In genomic region chr11:84993386-84993785, GRCh38 we compare ENCODE assay signal across 11 cellular contexts.
DNase-seq lines count a peak whose midpoint lies in the region; ATAC-seq and TF ChIP-seq lines count a peak whose summit lies in the region.
"Had no signal": no experiment of that assay in that cellular context is flagged by ENCODE, and none has a peak within 500 bp of the region (broad histone marks: within the 10 kb centered on the region; RNA-seq: fewer than 3 reads in every experiment).

No MANE protein-coding gene starts in this region.

- H3K9me3 ChIP-seq in osteoblast (ENCODE audit: low read depth, low read length), result no peaks in the 10 kb centered on the region

- DNase-seq in LNCaP clone FGC (ENCODE audit: low read depth) (no peak), choroid plexus epithelial cell (ENCODE audit: low read depth) (peak; percentile 58), osteoblast (ENCODE audit: insufficient read length, low spot score, missing footprints) (no peak), DMS114 treated with DMSO at 0.1 percent for 48 hours (lab: John Stamatoyannopoulos, UW; ENCODE audit: unreplicated experiment) (no peak), Right ventricle myocardium inferior (ENCODE audit: missing footprints) (no peak)
- DNase-seq: activated naive CD4-positive, alpha-beta T cell treated with anti-CD3 and anti-CD28 coated beads for 36 hours; GOT3; substantia nigra had no signal

- H3K4me3 ChIP-seq in LNCaP clone FGC (ENCODE audit: low read depth, low read length) (no peak overlapping the region), choroid plexus epithelial cell (ENCODE audit: low read depth, low read length) (no peak overlapping the region), osteoblast (ENCODE audit: insufficient read depth, low read length) (no peak overlapping the region)

- H2AFZ ChIP-seq in osteoblast (ENCODE audit: low read length), result no peak overlapping the region

- TF ChIP-seq CTCF in GM12874 (IDR thresholded peaks at IDR 0.05; ENCODE audit: insufficient read depth, low read depth, low read length) (peak; percentile 52), LNCaP clone FGC (IDR thresholded peaks at IDR 0.05; ENCODE audit: control insufficient read depth, extremely low read depth, insufficient read depth) (peak; percentile 60), choroid plexus epithelial cell (conservative IDR thresholded peaks at IDR 0.05; ENCODE audit: low read depth, low read length) (peak; percentile 77), osteoblast (IDR thresholded peaks at IDR 0.05; ENCODE audit: extremely low read depth, low read depth, low read length) (peak; percentile 37)

- no peaks in the 10 kb centered on the region for H3K4me1 ChIP-seq in osteoblast (ENCODE audit: insufficient read depth, low read length)

- no peaks in the 10 kb centered on the region for H4K20me1 ChIP-seq in osteoblast (ENCODE audit: insufficient read depth, low read length)

- ATAC-seq in HG03280 (IDR thresholded peaks at IDR 0.05; ENCODE audit: unreplicated experiment) (no peak), Right ventricle myocardium inferior (no peak)

- no peaks in the 10 kb centered on the region for H3K36me3 ChIP-seq in osteoblast (ENCODE audit: insufficient read depth, low read length)

- H3K4me2 ChIP-seq in osteoblast (ENCODE audit: insufficient read depth, low read length), result no peak overlapping the region

- no peaks in the 10 kb centered on the region for H3K27me3 ChIP-seq in osteoblast (ENCODE audit: insufficient read depth, low read length)

- intact Hi-C loops in Right ventricle myocardium inferior (cut with DNase I), result no loop called here

- H3K27ac ChIP-seq in osteoblast (ENCODE audit: low read depth, low read length), result no peak overlapping the region
- H3K27ac ChIP-seq: epithelial cell of prostate had no signal

- H3K79me2 ChIP-seq in osteoblast (ENCODE audit: insufficient read depth, low read length), result no peaks in the 10 kb centered on the region
